In genomic region chr5:179892255-179892654, GRCh38 we compare ENCODE assay signal across 14 cellular contexts. TPM values are rescaled to one million over a fixed set of nuclear protein-coding genes. Genes with fewer than 3 reads are reported as not detected.
DNase-seq lines count a peak whose midpoint lies in the region; ATAC-seq, FAIRE-seq and TF ChIP-seq lines count a peak whose summit lies in the region.
"Had no signal": no experiment of that assay in that cellular context is flagged by ENCODE, and none has a peak within 500 bp of the region (broad histone marks: within the 10 kb centered on the region; RNA-seq: fewer than 3 reads in every experiment).

No MANE protein-coding gene starts in this region.

- CTCF ChIA-PET in HCT116 (lab: Charles Lee), result no interaction called here

- ATAC-seq in HCT116 (peak; percentile 34; the same call in 1 of the 2 replicates), foreskin keratinocyte (no peak)
- ATAC-seq: GM23338 had no signal

- H3K9me2 ChIP-seq in HCT116 (ENCODE audit: insufficient read depth), result no peaks in the 10 kb centered on the region

- no peak for DNase-seq in HCT116 (ENCODE audit: low read depth, low spot score)
- DNase-seq in kidney, result peak; percentile 10
- DNase-seq in midbrain (lab: John Stamatoyannopoulos, UW), result no peak
- DNase-seq in foreskin keratinocyte, result no peak
- no peak for DNase-seq in ascending aorta (ENCODE audit: low spot score in 2 of 2)
- no peak for DNase-seq in cerebellar nuclear complex (lab: John Stamatoyannopoulos, UW)
- DNase-seq: Caco-2; CD8-positive, alpha-beta memory T cell; DND-41; GDM1; H9 had no signal

- H4K20me1 ChIP-seq in HCT116 (ENCODE audit: insufficient read depth), result no peaks in the 10 kb centered on the region

- H2AFZ ChIP-seq in HCT116 (ENCODE audit: low read depth, low read length, poor library complexity, severe bottlenecking), result no peak overlapping the region
- H2AFZ ChIP-seq: GM23338 had no signal

- no peaks in the 10 kb centered on the region for H3K9me3 ChIP-seq in HCT116 (ENCODE audit: control insufficient read depth in 1 of 2, insufficient read depth in 1 of 2, low read depth in 1 of 2, low read length in 2 of 2)
- H3K9me3 ChIP-seq in kidney (ENCODE audit: control insufficient read depth in 1 of 2, low read length in 2 of 2), result no peaks in the 10 kb centered on the region
- no peaks in the 10 kb centered on the region for H3K9me3 ChIP-seq in ascending aorta
- H3K9me3 ChIP-seq: A549, Caco-2 had no signal

- no peak for TF ChIP-seq CTCF in HCT116 (IDR thresholded peaks at IDR 0.05 in 2 of 3, conservative IDR thresholded peaks at IDR 0.05 in 1 of 3; ENCODE audit: borderline replicate concordance in 1 of 3, insufficient read depth in 1 of 3, low read depth in 2 of 3, low read length in 2 of 3)
- TF ChIP-seq CTCF in VCaP (conservative IDR thresholded peaks at IDR 0.05), result no peak
- TF ChIP-seq CTCF in kidney (IDR thresholded peaks at IDR 0.05; ENCODE audit: borderline replicate concordance, extremely low read depth, insufficient read depth), result no peak
- no peak for TF ChIP-seq CTCF in foreskin keratinocyte (conservative IDR thresholded peaks at IDR 0.05)
- no peak for TF ChIP-seq CTCF in ascending aorta (IDR thresholded peaks at IDR 0.05)

- H3K9ac ChIP-seq in HCT116 (ENCODE audit: low read length), result no peak overlapping the region
- no peak overlapping the region for H3K9ac ChIP-seq in kidney (ENCODE audit: low read length in 2 of 2)

- H3K27ac ChIP-seq in HCT116 (ENCODE audit: low read depth, low read length) (no peak overlapping the region), VCaP (peak overlapping the region; percentile 99), kidney (ENCODE audit: low read depth in 2 of 2, low read length in 2 of 2) (no peak overlapping the region), foreskin keratinocyte (no peak overlapping the region), ascending aorta (no peak overlapping the region)
- H3K27ac ChIP-seq: A549 had no signal

- H3K36me3 ChIP-seq in HCT116 (ENCODE audit: control insufficient read depth in 1 of 2, insufficient read depth in 2 of 2, low read length in 2 of 2) (peaks cover 38 to 58% of the 10 kb centered on the region in 2 experiments), kidney (ENCODE audit: control insufficient read depth in 1 of 2, insufficient read depth in 2 of 2, low read length in 2 of 2) (peaks cover 40 to 57% of the 10 kb centered on the region in 2 donors), ascending aorta (peaks cover 74 to 91% of the 10 kb centered on the region in 2 donors)

- H3K4me3 ChIP-seq in HCT116 (replicated peaks in 1 of 2; ENCODE audit: low read depth in 1 of 2, low read length in 2 of 2), result no peak overlapping the region
- H3K4me3 ChIP-seq in kidney (ENCODE audit: low read length in 2 of 2), result no peak overlapping the region
- H3K4me3 ChIP-seq in ascending aorta, result no peak overlapping the region
- H3K4me3 ChIP-seq: A549, GM23338 had no signal

- no peak for TF ChIP-seq RAD21 in HCT116 (IDR thresholded peaks at IDR 0.05; ENCODE audit: low read depth)

- no peak overlapping the region for H3K4me2 ChIP-seq in HCT116 (ENCODE audit: low read length)
- H3K4me2 ChIP-seq: A549, GM23338 had no signal

- FAIRE-seq in kidney (lab: Jason Lieb, UNC), result no peak
- FAIRE-seq: A549 had no signal

- H3K4me1 ChIP-seq in HCT116 (ENCODE audit: control insufficient read depth in 1 of 2, insufficient read depth in 2 of 2, low read length in 2 of 2) (no peaks in the 10 kb centered on the region), kidney (ENCODE audit: control insufficient read depth in 1 of 2, insufficient read depth in 1 of 2, low read depth in 1 of 2, low read length in 2 of 2) (no peaks in the 10 kb centered on the region), foreskin keratinocyte (no peaks in the 10 kb centered on the region), ascending aorta (no peaks in the 10 kb centered on the region)
- H3K4me1 ChIP-seq: A549, Caco-2 had no signal

- RAD21 ChIA-PET in HCT116 (lab: Charles Lee; ENCODE audit: low non-redundant PET in 1 of 2, low total read pairs in 2 of 2, uncharacterized antibody in 2 of 2, unreplicated experiment in 2 of 2), result no interaction called here

- no peaks in the 10 kb centered on the region for H3K79me2 ChIP-seq in HCT116 (ENCODE audit: insufficient read depth, low read length)

- intact Hi-C loops in HCT116 (cut with micrococcal nuclease) (no loop called here), kidney (cut with DNase I) (no loop called here), ascending aorta (cut with DNase I) (no loop called here)

- POLR2A ChIA-PET in HCT116 (lab: Charles Lee), result no interaction called here

- no peaks in the 10 kb centered on the region for H3K27me3 ChIP-seq in HCT116 (ENCODE audit: insufficient read depth, low read length)
- H3K27me3 ChIP-seq in foreskin keratinocyte, result no peaks in the 10 kb centered on the region
- no peaks in the 10 kb centered on the region for H3K27me3 ChIP-seq in ascending aorta

- no TSS peak for BruUV-seq in HCT116 (replicated peaks; lab: Mats Ljungman, UMichigan)

- no peak for TF ChIP-seq POLR2A in HCT116 (IDR thresholded peaks at IDR 0.05; ENCODE audit: borderline replicate concordance, extremely low read depth, insufficient read depth, insufficient read length)

TF ChIP-seq in HCT116, 20 proteins besides CTCF, POLR2A, EP300 and RAD21 (continues in another document):
- TF ChIP-seq TCF7L2 (IDR thresholded peaks at IDR 0.05; ENCODE audit: borderline replicate concordance, extremely low read depth, insufficient read depth, insufficient read length), result no peak
- TF ChIP-seq YY1 (IDR thresholded peaks at IDR 0.05; ENCODE audit: extremely low read depth, insufficient replicate concordance, low read depth, low read length), result no peak
- TF ChIP-seq ATF3 (IDR thresholded peaks at IDR 0.05), result no peak
- no peak for TF ChIP-seq POLR2AphosphoS5 (IDR thresholded peaks at IDR 0.05; ENCODE audit: low read depth, low read length)
- no peak for TF ChIP-seq ZBTB33 (IDR thresholded peaks at IDR 0.05; ENCODE audit: extremely low read depth, insufficient replicate concordance, low read length)
- no peak for TF ChIP-seq FOSL1 (IDR thresholded peaks at IDR 0.05; ENCODE audit: low read depth)
- no peak for TF ChIP-seq CEBPB (IDR thresholded peaks at IDR 0.05; ENCODE audit: low read depth)
- no peak for TF ChIP-seq CBX3 (IDR thresholded peaks at IDR 0.05; ENCODE audit: low read depth)
- TF ChIP-seq SRF (IDR thresholded peaks at IDR 0.05; ENCODE audit: low read depth), result no peak
- no peak for TF ChIP-seq JUND (IDR thresholded peaks at IDR 0.05)
- no peak for TF ChIP-seq SP1 (IDR thresholded peaks at IDR 0.05; ENCODE audit: low read depth)
- no peak for TF ChIP-seq REST (IDR thresholded peaks at IDR 0.05; ENCODE audit: low read depth)
- no peak for TF ChIP-seq ELF1 (IDR thresholded peaks at IDR 0.05; ENCODE audit: borderline replicate concordance, low read depth)

RNA-seq across cellular contexts. Expression of gene TBC1D9B, which starts 15.4 kb away (rescaled TPM):
- total RNA-seq in HCT116 (2021; ENCODE audit: unreplicated experiment), result 127 TPM
- polyA plus RNA-seq in HCT116 (2012), result 118 and 119 TPM in 2 replicates
- 117 TPM for total RNA-seq in kidney
- polyA plus RNA-seq in kidney (ENCODE audit: insufficient read depth, low read depth, low replicate concordance), result 49.5 TPM
- 77.6 and 87.2 TPM in 2 replicates for total RNA-seq in foreskin keratinocyte
- polyA plus RNA-seq in foreskin keratinocyte, result 49.5 and 56.2 TPM in 2 replicates
- total RNA-seq in ascending aorta, result 220 TPM

RNA-seq across cellular contexts. Expression of gene MRNIP, which starts 33.6 kb away (rescaled TPM):
- total RNA-seq in HCT116 (2021; ENCODE audit: unreplicated experiment) (36.2 TPM), kidney (36.6 TPM), foreskin keratinocyte (12.9 and 13.8 TPM in 2 replicates), ascending aorta (17.3 TPM)
- polyA plus RNA-seq in HCT116 (2012), result 20.9 and 21.7 TPM in 2 replicates
- polyA plus RNA-seq in kidney (ENCODE audit: insufficient read depth, low read depth, low replicate concordance) (25.3 TPM), foreskin keratinocyte (13.6 and 16.4 TPM in 2 replicates)
